1 cellular context compared by ENCODE assay signal in genomic region chr19:55552206-55552605, GRCh38.
TF ChIP-seq lines count a peak whose summit lies in the region.

No MANE protein-coding gene starts in this region.

TF ChIP-seq in HCT116, 20 proteins besides CTCF, POLR2A, EP300 and RAD21:
- TF ChIP-seq TCF7L2 (IDR thresholded peaks at IDR 0.05; ENCODE audit: borderline replicate concordance, extremely low read depth, insufficient read depth, insufficient read length), result no peak
- no peak for TF ChIP-seq ATF3 (IDR thresholded peaks at IDR 0.05)
- no peak for TF ChIP-seq SIN3A (IDR thresholded peaks at IDR 0.05; ENCODE audit: low read depth)
- no peak for TF ChIP-seq EZH2 (IDR thresholded peaks at IDR 0.05)
- no peak for TF ChIP-seq EZH2phosphoT487 (IDR thresholded peaks at IDR 0.05; ENCODE audit: borderline replicate concordance)
- TF ChIP-seq ELF1 (IDR thresholded peaks at IDR 0.05; ENCODE audit: borderline replicate concordance, low read depth), result no peak
- no peak for TF ChIP-seq CBX3 (IDR thresholded peaks at IDR 0.05; ENCODE audit: low read depth)
- TF ChIP-seq JUND (IDR thresholded peaks at IDR 0.05), result no peak
- no peak for TF ChIP-seq POLR2AphosphoS5 (IDR thresholded peaks at IDR 0.05; ENCODE audit: low read depth, low read length)
